ENCODE assay signal across 16 cellular contexts in genomic region chr6:11163932-11164331, GRCh38. TPM values are rescaled to one million over a fixed set of nuclear protein-coding genes. Genes with fewer than 3 reads are reported as not detected.
DNase-seq lines count a peak whose midpoint lies in the region; ATAC-seq, FAIRE-seq and TF ChIP-seq lines count a peak whose summit lies in the region.
"Had no signal": no experiment of that assay in that cellular context is flagged by ENCODE, and none has a peak within 500 bp of the region (broad histone marks: within the 10 kb centered on the region; RNA-seq: fewer than 3 reads in every experiment).

No MANE protein-coding gene starts in this region.

- H3K4me2 ChIP-seq in HepG2 (ENCODE audit: low read depth, low read length): peak overlapping the region; percentile 73

- H3K27me3 ChIP-seq in HepG2 (ENCODE audit: control insufficient read depth in 1 of 2, insufficient read depth in 2 of 2, low read length in 2 of 2) (no peaks in the 10 kb centered on the region), right lobe of liver (no peaks in the 10 kb centered on the region), WERI-Rb-1 (ENCODE audit: insufficient read depth, low read depth, severe bottlenecking) (no peaks in the 10 kb centered on the region)

- H4K20me1 ChIP-seq in HepG2 (ENCODE audit: insufficient read depth, low read length): no peaks in the 10 kb centered on the region

- CTCF ChIA-PET in HepG2 (lab: Yijun Ruan, JAX; ENCODE audit: low intra/inter-chr PET ratio, low total read pairs): interaction anchor here (0.7 kb wide), 1 partner anchor 19 kb away, joined by 3 read pairs; no protein-coding TSS in a partner anchor

- TF ChIP-seq EP300 in HepG2 (IDR thresholded peaks at IDR 0.05; ENCODE audit: low read depth in 2 of 2, low read length in 2 of 2) (no peak), HepG2 (CRISPR knock-in tag; IDR thresholded peaks at IDR 0.05; ENCODE audit: borderline replicate concordance) (no peak)

- H3K79me2 ChIP-seq in HepG2 (ENCODE audit: insufficient read depth, low read length): no peaks in the 10 kb centered on the region

- H3K27ac ChIP-seq in HepG2 (ENCODE audit: extremely low read length, insufficient read depth, low read length): no peak overlapping the region
- H3K27ac ChIP-seq in right lobe of liver: no peak overlapping the region
- H3K27ac ChIP-seq in WERI-Rb-1: no peak overlapping the region
- H3K27ac ChIP-seq: thoracic aorta had no signal

- H3K9me3 ChIP-seq in HepG2 (ENCODE audit: low read length) (no peaks in the 10 kb centered on the region), right lobe of liver (no peaks in the 10 kb centered on the region), WERI-Rb-1 (ENCODE audit: severe bottlenecking) (no peaks in the 10 kb centered on the region)
- H3K9me3 ChIP-seq: thoracic aorta had no signal

- H2AFZ ChIP-seq in HepG2 (ENCODE audit: low read length): no peak overlapping the region

- no peak overlapping the region for H3K4me3 ChIP-seq in HepG2 (replicated peaks in 1 of 3; ENCODE audit: insufficient read depth in 1 of 3, low read depth in 2 of 3, low read length in 3 of 3)
- no peak overlapping the region for H3K4me3 ChIP-seq in right lobe of liver
- no peak overlapping the region for H3K4me3 ChIP-seq in WERI-Rb-1 (ENCODE audit: low read depth, low read length)
- H3K4me3 ChIP-seq: thoracic aorta had no signal

- intact Hi-C loops in HepG2 (cut with micrococcal nuclease; ENCODE audit: unreplicated experiment): no loop called here
- intact Hi-C loops in right lobe of liver (cut with DNase I): no loop called here

- TF ChIP-seq CTCF in HepG2 (CRISPR knock-in tag; IDR thresholded peaks at IDR 0.05) (no peak), right lobe of liver (IDR thresholded peaks at IDR 0.05) (no peak), WERI-Rb-1 (IDR thresholded peaks at IDR 0.05; ENCODE audit: low read depth, low read length) (no peak)

- peaks cover 36% of the 10 kb centered on the region for H3K4me1 ChIP-seq in HepG2 (ENCODE audit: insufficient read depth, low read length)
- no peaks in the 10 kb centered on the region for H3K4me1 ChIP-seq in right lobe of liver

- H3K9ac ChIP-seq in HepG2 (ENCODE audit: insufficient read depth, low read depth, low read length): no peak overlapping the region

- ATAC-seq in HepG2 (peak; percentile 72), right lobe of liver (no peak), HG02870 (IDR thresholded peaks at IDR 0.05; ENCODE audit: unreplicated experiment) (peak; percentile 83), GM19035 (IDR thresholded peaks at IDR 0.05; ENCODE audit: unreplicated experiment) (no peak)
- ATAC-seq: Right ventricle myocardium inferior had no signal

- no peak for TF ChIP-seq POLR2A in HepG2 (IDR thresholded peaks at IDR 0.05; ENCODE audit: insufficient read depth in 1 of 2, low read depth in 2 of 2, low read length in 2 of 2)
- TF ChIP-seq POLR2A in right lobe of liver (IDR thresholded peaks at IDR 0.05): no peak

- WGBS in HepG2 (ENCODE audit: low lambda C conversion rate): 5% methylated on average over 2 of the region's 2 CpGs
- WGBS in right lobe of liver (ENCODE audit: insufficient coverage, low coverage, low lambda C conversion rate, missing lambda C conversion rate): 100% methylated on average over 1 of the region's 2 CpGs

- FAIRE-seq in HepG2 (lab: Jason Lieb, UNC): no peak

- in situ Hi-C loops in HepG2 (cut with HindIII; ENCODE audit: extremely low pct_ligation_motif_present, low pct_unique_long_range_greater_than_20kb): no loop called here

- H3K36me3 ChIP-seq in HepG2 (replicated peaks in 1 of 2; ENCODE audit: control insufficient read depth in 1 of 2, insufficient read depth in 2 of 2, low read length in 2 of 2) (no peaks in the 10 kb centered on the region), right lobe of liver (no peaks in the 10 kb centered on the region), WERI-Rb-1 (no peaks in the 10 kb centered on the region)
- H3K36me3 ChIP-seq: thoracic aorta had no signal

- POLR2A ChIA-PET in HepG2 (lab: Yijun Ruan, JAX): no interaction called here

- TF ChIP-seq RAD21 in HepG2 (CRISPR knock-in tag; IDR thresholded peaks at IDR 0.05): no peak

- BruUV-seq in HepG2 (replicated peaks; lab: Mats Ljungman, UMichigan): no TSS peak

- DNase-seq in HepG2 (ENCODE audit: low spot score): peak; percentile 36
- DNase-seq in right lobe of liver: no peak
- DNase-seq in SHP77 treated with DMSO at 0.1 percent for 48 hours (lab: John Stamatoyannopoulos, UW): peak; percentile 50
- DNase-seq in NCI-H510A (lab: John Stamatoyannopoulos, UW): no peak
- DNase-seq in T1000 (lab: John Stamatoyannopoulos, UW): no peak
- no peak for DNase-seq in WERI-Rb-1
- DNase-seq: activated CD4-positive, alpha-beta T cell treated with anti-CD3 and anti-CD28 coated beads, Interleukin-2, amount 50 U/mL, for 4 hours; cortex of kidney; NCI-H1930; NK-92 treated with Interleukin-12 subunit alpha and Interleukin-12 subunit beta, amount 100 ng/mL, for 24 hours had no signal

TF ChIP-seq in HepG2, 621 proteins besides CTCF, POLR2A, EP300 and RAD21 (continues in another document):
- 0 out of 2 replicates have a peak, but pooled peaks have one; percentile 17 for TF ChIP-seq SKIL (CRISPR knock-in tag; IDR thresholded peaks at IDR 0.05; ENCODE audit: borderline replicate concordance)
- TF ChIP-seq ZSCAN5A (CRISPR knock-in tag; IDR thresholded peaks at IDR 0.05; ENCODE audit: borderline replicate concordance): no peak
- no peak for TF ChIP-seq ZNF253 (CRISPR knock-in tag; IDR thresholded peaks at IDR 0.05; ENCODE audit: borderline replicate concordance)
- no peak for TF ChIP-seq ZNF772 (CRISPR knock-in tag; IDR thresholded peaks at IDR 0.05)
- TF ChIP-seq ZNF33B (CRISPR knock-in tag; IDR thresholded peaks at IDR 0.05): no peak
- peak; percentile 12; the same call in 1 of the 2 replicates for TF ChIP-seq TBX2 (CRISPR knock-in tag; IDR thresholded peaks at IDR 0.05; ENCODE audit: borderline replicate concordance)

RNA-seq across cellular contexts. Expression of gene ERVFRD-1, which starts 52.4 kb away (rescaled TPM):
- total RNA-seq in HepG2 (2016; rRNA removed; fragmentation: Illumina TruSeq; extraction: Trizol) (not detected in 2 replicates), right lobe of liver (under 1 TPM in 1 of 6 experiments, not detected in 5; 0.12 TPM)
- total RNA-seq in HepG2 (2016; cell fraction: cytosol; rRNA removed; fragmentation: Illumina TruSeq; extraction: Trizol; ENCODE audit: low read depth): not detected in 2 replicates
- not detected in 2 replicates for total RNA-seq in HepG2 (2016; cell fraction: insoluble cytoplasmic fraction; rRNA removed; fragmentation: Illumina TruSeq; extraction: Trizol)
- total RNA-seq in HepG2 (2016; cell fraction: membrane; rRNA removed; fragmentation: Illumina TruSeq; extraction: Trizol): not detected in 2 replicates
- not detected in 2 replicates for total RNA-seq in HepG2 (2016; cell fraction: nucleus; rRNA removed; fragmentation: Illumina TruSeq; extraction: Trizol)
- not detected in 2 replicates for polyA plus RNA-seq in HepG2 (2011; rRNA removed)
- polyA plus RNA-seq in HepG2 (2011; cell fraction: cytosol; rRNA removed): not detected in 2 replicates
- polyA plus RNA-seq in HepG2 (2011; cell fraction: nucleus; rRNA removed): not detected in 2 replicates
- 0.07 TPM in 1 of 2 replicates, not detected in the other for polyA plus RNA-seq in HepG2 (2012)
- not detected in 2 replicates for polyA plus RNA-seq in HepG2 (2016; cell fraction: cytosol; fragmentation: Illumina TruSeq; extraction: Trizol; ENCODE audit: low read depth)
- not detected in 2 replicates for polyA plus RNA-seq in HepG2 (2016; cell fraction: insoluble cytoplasmic fraction; fragmentation: Illumina TruSeq; extraction: Trizol; ENCODE audit: low read depth)
- polyA plus RNA-seq in HepG2 (2016; cell fraction: membrane; fragmentation: Illumina TruSeq; extraction: Trizol; ENCODE audit: low read depth): not detected in 2 replicates
- polyA plus RNA-seq in HepG2 (2016; cell fraction: nucleus; fragmentation: Illumina TruSeq; extraction: Trizol; ENCODE audit: insufficient read depth, low read depth): not detected in 2 replicates
- polyA minus RNA-seq in HepG2 (2011; rRNA and poly(A)+ RNA removed; ENCODE audit: low replicate concordance): not detected in 2 replicates
- not detected in 2 replicates for polyA minus RNA-seq in HepG2 (2011; cell fraction: cytosol; rRNA and poly(A)+ RNA removed)
- not detected in 2 replicates for polyA minus RNA-seq in HepG2 (2011; cell fraction: nucleus; rRNA and poly(A)+ RNA removed)
- total RNA-seq: epithelial cell of proximal tubule, MCF 10A, thoracic aorta had no signal

Comparison
In these comparisons a context has a peak if more than half of its experiments do, and no peak if none do; other contexts are left out.
1. ATAC-seq: peak in HepG2 (single experiment) and HG02870 (single experiment); none in right lobe of liver (0 of 4) and GM19035 (single experiment).
2. DNase-seq: peak in HepG2 (single experiment) and SHP77 treated with DMSO at 0.1 percent for 48 hours (single experiment); none in right lobe of liver (0 of 3), NCI-H510A (single experiment), T1000 (single experiment) and WERI-Rb-1 (single experiment).